Comparison of ENCODE assay signal across 7 cellular contexts in genomic region chr4:213175-213565, GRCh38.
DNase-seq lines count a peak whose midpoint lies in the region; ATAC-seq, FAIRE-seq and TF ChIP-seq lines count a peak whose summit lies in the region.
"Not testable (repeated sequence)": the region's sequence is repeated elsewhere in the genome, so short reads cannot be mapped to it uniquely, and the experiment has no call there.

No MANE protein-coding gene starts in this region.

- peak overlapping the region; percentile 90; the same call in 1 of the 2 replicates for H2BK5ac ChIP-seq in H1 (ENCODE audit: low read depth, low read length)

- not testable (repeated sequence) for TF ChIP-seq EP300 in H1 (IDR thresholded peaks at IDR 0.05; ENCODE audit: borderline replicate concordance in 1 of 2, low read depth in 2 of 2, low read length in 2 of 2)

- not testable (repeated sequence) for H2BK15ac ChIP-seq in H1 (ENCODE audit: low read length)

- WGBS in HUES64 = 82% methylated on average over 14 of the region's 14 CpGs
- 6% methylated on average over 14 of the region's 14 CpGs; no CpG with 5 or more reads in 1 of the 2 experiments for WGBS in H1 (ENCODE audit: extremely low coverage in 1 of 2, insufficient coverage in 1 of 2, insufficient read length in 1 of 2, insufficient replicate concordance in 2 of 2, low coverage in 1 of 2, low lambda C conversion rate in 2 of 2, missing lambda C conversion rate in 1 of 2), 2 experiments

- not testable (repeated sequence) for TF ChIP-seq CTCF in H1 (IDR thresholded peaks at IDR 0.05; ENCODE audit: control extremely low read depth in 1 of 3, insufficient read depth in 1 of 3, low read depth in 1 of 3, low read length in 3 of 3); cardiac muscle cell (IDR thresholded peaks at IDR 0.05; ENCODE audit: low read depth, low read length); neural crest cell (conservative IDR thresholded peaks at IDR 0.05)

- peaks cover 13% of the 10 kb centered on the region; the same call in 1 of the 2 replicates for H3K23me2 ChIP-seq in H1 (ENCODE audit: low read depth, low read length)

- H4K5ac ChIP-seq in H1 (ENCODE audit: insufficient read length, low read depth, low read length) = not testable (repeated sequence)

- H2BK120ac ChIP-seq in H1 (replicated peaks; ENCODE audit: low read depth, low read length) = not testable (repeated sequence)

- H2AFZ ChIP-seq in H1 (ENCODE audit: low read length) = not testable (repeated sequence)

- peak overlapping the region; percentile 83 for H3K4me3 Mint-ChIP-seq in neural crest cell
- peak overlapping the region; percentile 25 for H3K4me3 Mint-ChIP-seq in stimulated activated memory B cell treated with anti-CD40 and anti-IgM and Interleukin-4, amounts not matched to agents 10 μg/mL and 1 μg/mL and 100 μg/mL, for 72 hours

- peaks cover 61% of the 10 kb centered on the region for H3K36me3 Mint-ChIP-seq in neural crest cell (ENCODE audit: low read depth)
- peaks cover 33% of the 10 kb centered on the region for H3K36me3 Mint-ChIP-seq in stimulated activated memory B cell treated with anti-CD40 and anti-IgM and Interleukin-4, amounts not matched to agents 10 μg/mL and 1 μg/mL and 100 μg/mL, for 72 hours

- H2BK20ac ChIP-seq in H1 (ENCODE audit: low read length) = not testable (repeated sequence)

- FAIRE-seq in H1 (lab: Jason Lieb, UNC) = not testable (repeated sequence)

- not testable (repeated sequence) for H3K27ac Mint-ChIP-seq in neural crest cell (ENCODE audit: unreplicated experiment); stimulated activated memory B cell treated with anti-CD40 and anti-IgM and Interleukin-4, amounts not matched to agents 10 μg/mL and 1 μg/mL and 100 μg/mL, for 72 hours

- POLR2A ChIA-PET in H1 (lab: Charles Lee; ENCODE audit: partially characterized antibody) = interaction anchor here (0.8 to 4.7 kb wide), 12 partner anchors 10 to 159 kb away, joined by 3 to 36 read pairs (median 5); partner anchors contain the start of genes ZNF141, ZNF595 and ZNF718

- TF ChIP-seq RAD21 in H1 (IDR thresholded peaks at IDR 0.05 in 1 of 2, conservative IDR thresholded peaks at IDR 0.05 in 1 of 2; ENCODE audit: low read depth in 2 of 2, low read length in 2 of 2) = not testable (repeated sequence)

- H4K20me1 ChIP-seq in H1 (replicated peaks in 1 of 2; ENCODE audit: control insufficient read depth in 1 of 2, insufficient read depth in 2 of 2, low read length in 2 of 2) = peaks cover 4 to 16% of the 10 kb centered on the region in 2 experiments

- H3K27me3 ChIP-seq in HUES64 (ENCODE audit: insufficient read depth, low read length); adipocyte (replicated peaks; ENCODE audit: control insufficient read depth, insufficient read depth, low read length); H1 (replicated peaks in 1 of 4; ENCODE audit: control insufficient read depth in 3 of 4, extremely low read depth in 1 of 4, insufficient read depth in 3 of 4, low read length in 3 of 4); cardiac muscle cell: not testable (repeated sequence)

- H3K9ac ChIP-seq in HUES64 (ENCODE audit: low read depth, low read length) (peak overlapping the region; percentile 94), adipocyte (ENCODE audit: low read length) (peak overlapping the region; percentile 77), H1 (replicated peaks in 1 of 4; ENCODE audit: extremely low read depth in 1 of 4, low read depth in 3 of 4, low read length in 3 of 4) (peak overlapping the region; percentile 77 to 97 (median 94))

- CTCF ChIA-PET in H1 (lab: Charles Lee; ENCODE audit: partially characterized antibody) = interaction anchor here (1.2 to 3.9 kb wide), 3 partner anchors 10 to 37 kb away, joined by 3 to 15 read pairs (median 3); no protein-coding TSS in a partner anchor

- peaks cover 13% of the 10 kb centered on the region for H3K4me1 ChIP-seq in HUES64 (ENCODE audit: insufficient read depth, low read length)
- H3K4me1 ChIP-seq in adipocyte (ENCODE audit: control insufficient read depth, insufficient read depth, low read length); H1 (replicated peaks in 1 of 4; ENCODE audit: control insufficient read depth in 3 of 4, insufficient read depth in 4 of 4, low read length in 3 of 4); cardiac muscle cell (ENCODE audit: low read depth): not testable (repeated sequence)

- H3K79me1 ChIP-seq in H1 (ENCODE audit: low read depth, low read length) = not testable (repeated sequence)

- peaks cover 13% of the 10 kb centered on the region for H3K9me3 Mint-ChIP-seq in neural crest cell
- H3K9me3 Mint-ChIP-seq in stimulated activated memory B cell treated with anti-CD40 and anti-IgM and Interleukin-4, amounts not matched to agents 10 μg/mL and 1 μg/mL and 100 μg/mL, for 72 hours = peaks cover 10% of the 10 kb centered on the region

- H3K23ac ChIP-seq in H1 (ENCODE audit: insufficient read length) = not testable (repeated sequence)

- H3K4me3 ChIP-seq in HUES64 (ENCODE audit: low read length) (peak overlapping the region; percentile 89), adipocyte (ENCODE audit: low read length) (peak overlapping the region; percentile 84), H1 (ENCODE audit: extremely low read depth in 1 of 4, insufficient read depth in 2 of 4, low read depth in 3 of 4, low read length in 4 of 4) (peak overlapping the region; percentile 86 to 91 (median 87)), cardiac muscle cell (peak overlapping the region; percentile 47)

- not testable (repeated sequence) for H3K4me1 Mint-ChIP-seq in neural crest cell
- peaks cover 12% of the 10 kb centered on the region for H3K4me1 Mint-ChIP-seq in stimulated activated memory B cell treated with anti-CD40 and anti-IgM and Interleukin-4, amounts not matched to agents 10 μg/mL and 1 μg/mL and 100 μg/mL, for 72 hours

- peak overlapping the region; percentile 75; the same call in 1 of the 2 replicates for H3K18ac ChIP-seq in H1 (ENCODE audit: extremely low read depth, low read length)

- ATAC-seq in stimulated activated memory B cell treated with anti-CD40 and anti-IgM and Interleukin-4, amounts not matched to agents 10 μg/mL and 1 μg/mL and 100 μg/mL, for 72 hours = not testable (repeated sequence)

- not testable (repeated sequence) for H3K9me3 ChIP-seq in HUES64 (ENCODE audit: insufficient read depth, low read depth, low read length); H1 (ENCODE audit: insufficient read depth in 2 of 2, low read depth in 1 of 2, low read length in 1 of 2); cardiac muscle cell (ENCODE audit: low read depth)
- H3K9me3 ChIP-seq in adipocyte (ENCODE audit: control insufficient read depth, low read length) = peaks cover 10% of the 10 kb centered on the region

- H4K8ac ChIP-seq in H1 (ENCODE audit: extremely low read depth, insufficient read depth, low read length) = peak overlapping the region; percentile 99; the same call in 1 of the 2 replicates

- H3K79me2 ChIP-seq in H1 (ENCODE audit: control insufficient read depth in 1 of 2, insufficient read depth in 2 of 2, low read length in 2 of 2) = peaks cover 10 to 54% of the 10 kb centered on the region in 2 experiments

- H3K56ac ChIP-seq in H1 (replicated peaks; ENCODE audit: insufficient read length, low read depth, low read length) = not testable (repeated sequence)

- not testable (repeated sequence) for H2AK5ac ChIP-seq in H1 (ENCODE audit: low read depth, low read length)

- not testable (repeated sequence) for H3K4ac ChIP-seq in H1 (replicated peaks; ENCODE audit: insufficient read length, low read depth, low read length)

- H4K91ac ChIP-seq in H1 (replicated peaks; ENCODE audit: insufficient read length, low read length) = not testable (repeated sequence)

- H2BK12ac ChIP-seq in H1 (ENCODE audit: low read depth, low read length) = not testable (repeated sequence)

- not testable (repeated sequence) for H3K27ac ChIP-seq in HUES64 (ENCODE audit: low read depth, low read length); cardiac muscle cell
- peak overlapping the region; percentile 91; the same call in 1 of the 2 replicates for H3K27ac ChIP-seq in H1 (ENCODE audit: low read depth, low read length)

- not testable (repeated sequence) for DNase-seq in adipocyte (ENCODE audit: low read depth); neural crest cell (ENCODE audit: low read depth, low spot score)
- DNase-seq in H1 (ENCODE audit: low read depth in 1 of 2, low spot score in 2 of 2) (peak in 1 of 2 experiments; percentile 45), cardiac muscle cell (ENCODE audit: low read depth in 1 of 2, low spot score in 1 of 2) (peak; percentile 20 to 42), left kidney (ENCODE audit: low read depth, low spot score) (peak; percentile 76)

- H3K4me2 ChIP-seq in H1 (ENCODE audit: insufficient read depth in 1 of 2, low read depth in 2 of 2, low read length in 2 of 2) = peak overlapping the region; percentile 68 to 72

- H3K36me3 ChIP-seq in HUES64 (ENCODE audit: insufficient read depth, low read length); adipocyte (ENCODE audit: control insufficient read depth, insufficient read depth, low read length, severe bottlenecking); H1 (ENCODE audit: control insufficient read depth in 2 of 4, insufficient read depth in 4 of 4, low read length in 3 of 4); cardiac muscle cell: not testable (repeated sequence)

- H3K14ac ChIP-seq in H1 (ENCODE audit: insufficient read length) = not testable (repeated sequence)

- H3K27me3 Mint-ChIP-seq in neural crest cell (ENCODE audit: low read depth); stimulated activated memory B cell treated with anti-CD40 and anti-IgM and Interleukin-4, amounts not matched to agents 10 μg/mL and 1 μg/mL and 100 μg/mL, for 72 hours: not testable (repeated sequence)

- not testable (repeated sequence) for TF ChIP-seq POLR2A in H1 (IDR thresholded peaks at IDR 0.05; ENCODE audit: control extremely low read depth in 1 of 2, low read depth in 2 of 2, low read length in 2 of 2)

TF ChIP-seq in H1, 55 proteins besides CTCF, POLR2A, EP300 and RAD21:
- 0 out of 2 replicates have a peak, but pooled peaks have one; percentile 25 for TF ChIP-seq MAX (IDR thresholded peaks at IDR 0.05)
- peak; percentile 56 for TF ChIP-seq SAP30 (IDR thresholded peaks at IDR 0.05; ENCODE audit: insufficient read depth, insufficient replicate concordance, low read length)
TF ChIP-seq in H1: peak in this region for 2; not testable (repeated sequence) for 53.
